In genomic region chr5:96284727-96285389, GRCh38 we compare ENCODE assay signal across 24 cellular contexts.
"Had no signal": no experiment of that assay in that cellular context is flagged by ENCODE, and none has a peak within 500 bp of the region (broad histone marks: within the 10 kb centered on the region; RNA-seq: fewer than 3 reads in every experiment).

No MANE protein-coding gene starts in this region.

- FAIRE-seq: kidney had no signal

- ATAC-seq: gastroesophageal sphincter; left cardiac atrium; left ventricle myocardium superior; naive thymus-derived CD4-positive, alpha-beta T cell; psoas muscle; right lobe of liver; stimulated activated memory B cell treated with anti-CD40 and anti-IgM and Interleukin-4, amounts not matched to agents 10 μg/mL and 1 μg/mL and 100 μg/mL, for 72 hours had no signal

- DNase-seq: cortex of kidney; effector memory CD4-positive, alpha-beta T cell; foreskin fibroblast; glutamatergic neuron; immature natural killer cell; kidney; left cardiac atrium; left ventricle myocardium superior; mesendoderm; naive thymus-derived CD4-positive, alpha-beta T cell; nephron progenitor cell; psoas muscle; retina; right lobe of liver; spleen; stimulated activated CD4-positive, alpha-beta T cell treated with anti-CD3 and anti-CD28 coated beads, Interleukin-15, amount 100 ng/mL, for 24 hours; stimulated activated CD4-positive, alpha-beta T cell treated with anti-CD3 and anti-CD28 coated beads, Interleukin-1b, Interleukin-23, amount 100 ng/mL, for 48 hours; stimulated activated CD4-positive, alpha-beta T cell treated with anti-CD3 and anti-CD28 coated beads, Interleukin-4, amount 100 ng/mL, for 24 hours; tibial artery had no signal

- H3K9me3 ChIP-seq: esophagus muscularis mucosa, gastroesophageal sphincter, neutrophil, psoas muscle, right lobe of liver, spleen, tibial artery had no signal

- H3K36me3 ChIP-seq: esophagus muscularis mucosa, gastroesophageal sphincter, neutrophil, right lobe of liver, spleen, tibial artery had no signal

- H3K27me3 ChIP-seq: esophagus muscularis mucosa, gastroesophageal sphincter, neutrophil, right lobe of liver, spleen, tibial artery had no signal

- H3K4me1 ChIP-seq: esophagus muscularis mucosa, gastroesophageal sphincter, psoas muscle, spleen had no signal

- H3K4me3 ChIP-seq: esophagus muscularis mucosa, gastroesophageal sphincter, lung, psoas muscle, right lobe of liver, spleen, tibial artery had no signal

- H3K27ac ChIP-seq: esophagus muscularis mucosa, gastroesophageal sphincter, neutrophil, psoas muscle, right lobe of liver, spleen, tibial artery had no signal
